7 cellular contexts compared by ENCODE assay signal in genomic region chr10:128125416-128125943, GRCh38. TPM values are rescaled to one million over a fixed set of nuclear protein-coding genes. Genes with fewer than 3 reads are reported as not detected.
DNase-seq lines count a peak whose midpoint lies in the region; TF ChIP-seq lines count a peak whose summit lies in the region.

No MANE protein-coding gene starts in this region.

- H3K4me1 Mint-ChIP-seq in endothelial cell (ENCODE audit: unreplicated experiment) (peaks cover 10% of the 10 kb centered on the region), neural progenitor cell (peaks cover 34% of the 10 kb centered on the region)

- peaks cover 6% of the 10 kb centered on the region for H3K4me1 ChIP-seq in SJCRH30
- H3K4me1 ChIP-seq in neural progenitor cell, result peaks cover 31% of the 10 kb centered on the region

- no peak overlapping the region for H2AFZ ChIP-seq in neural progenitor cell (replicated peaks)

- H3K36me3 Mint-ChIP-seq in endothelial cell (ENCODE audit: low read depth, unreplicated experiment) (no peaks in the 10 kb centered on the region), neural progenitor cell (peaks cover 28% of the 10 kb centered on the region)

- no peaks in the 10 kb centered on the region for H3K9me3 ChIP-seq in SJCRH30 (replicated peaks)
- no peaks in the 10 kb centered on the region for H3K9me3 ChIP-seq in neural progenitor cell (ENCODE audit: low read depth)

- DNase-seq in H7, result no peak
- peak in 1 of 2 experiments; percentile 21 for DNase-seq in SJCRH30
- no peak for DNase-seq in endothelial cell (ENCODE audit: low spot score)
- peak; percentile 9 for DNase-seq in neural progenitor cell (ENCODE audit: low spot score)
- no peak for DNase-seq in globus pallidus (ENCODE audit: low spot score)
- no peak for DNase-seq in NCI-H1105 treated with DMSO at 0.1 percent for 48 hours (lab: John Stamatoyannopoulos, UW)
- DNase-seq in hippocampal formation (lab: John Stamatoyannopoulos, UW), result no peak

- H3K4me3 Mint-ChIP-seq in endothelial cell (ENCODE audit: unreplicated experiment), result peak overlapping the region; percentile 91
- peak overlapping the region; percentile 94 for H3K4me3 Mint-ChIP-seq in neural progenitor cell

- peaks cover 4% of the 10 kb centered on the region for H3K36me3 ChIP-seq in H7 (replicated peaks; ENCODE audit: control insufficient read depth, insufficient read depth, low read length)
- H3K36me3 ChIP-seq in SJCRH30, result peaks cover 42% of the 10 kb centered on the region
- H3K36me3 ChIP-seq in neural progenitor cell, result peaks cover 20% of the 10 kb centered on the region

- H3K9me3 Mint-ChIP-seq in endothelial cell (ENCODE audit: unreplicated experiment) (no peaks in the 10 kb centered on the region), neural progenitor cell (no peaks in the 10 kb centered on the region)

- no peak for TF ChIP-seq CTCF in endothelial cell (IDR thresholded peaks at IDR 0.05; ENCODE audit: unreplicated experiment)
- no peak for TF ChIP-seq CTCF in neural progenitor cell (IDR thresholded peaks at IDR 0.05)

- peaks cover 55% of the 10 kb centered on the region for H3K79me2 ChIP-seq in neural progenitor cell (ENCODE audit: low read depth)

- peak overlapping the region; percentile 99 for H3K4me2 ChIP-seq in neural progenitor cell

- H3K9ac ChIP-seq in neural progenitor cell, result peak overlapping the region; percentile 45

- H3K27me3 Mint-ChIP-seq in endothelial cell (ENCODE audit: unreplicated experiment), result peaks cover 1% of the 10 kb centered on the region
- H3K27me3 Mint-ChIP-seq in neural progenitor cell (ENCODE audit: insufficient read depth, low read depth), result peaks cover 2% of the 10 kb centered on the region

- peaks cover 6% of the 10 kb centered on the region for H3F3A ChIP-seq in neural progenitor cell (ENCODE audit: low read depth)

- 0 out of 2 replicates have a peak, but pooled peaks cover 1% of the 10 kb centered on the region for H3K27me3 ChIP-seq in H7 (ENCODE audit: control insufficient read depth, insufficient read depth, low read length)
- no peaks in the 10 kb centered on the region for H3K27me3 ChIP-seq in SJCRH30
- H3K27me3 ChIP-seq in neural progenitor cell, result peaks cover 8% of the 10 kb centered on the region

- peak overlapping the region; percentile 86 for H3K27ac ChIP-seq in SJCRH30
- no peak overlapping the region for H3K27ac ChIP-seq in neural progenitor cell

- H3K4me3 ChIP-seq in H7 (ENCODE audit: insufficient read depth, low read depth, low read length) (peak overlapping the region; percentile 92), SJCRH30 (peak overlapping the region; percentile 98), neural progenitor cell (peak overlapping the region; percentile 91)

- H3K27ac Mint-ChIP-seq in endothelial cell (ENCODE audit: unreplicated experiment) (no peak overlapping the region), neural progenitor cell (peak overlapping the region; percentile 67)

- H4K20me1 ChIP-seq in neural progenitor cell (ENCODE audit: low read depth), result peaks cover 47% of the 10 kb centered on the region

RNA-seq across cellular contexts. Expression of gene MKI67, which starts 0.7 kb away (rescaled TPM):
- 17.1 and 34.4 TPM in 2 replicates for total RNA-seq in H7 (2014; rRNA removed; shearing (Covaris generic))
- 84.9 and 90.0 TPM in 2 replicates for total RNA-seq in SJCRH30 (2014; rRNA removed; shearing (Covaris generic))
- 19.7 TPM for total RNA-seq in endothelial cell (ENCODE audit: unreplicated experiment)
- 65.8 and 71.3 TPM in 2 replicates for total RNA-seq in neural progenitor cell (ENCODE audit: low replicate concordance)
